ENCODE assay signal across 23 cellular contexts in the genomic region with DNA sequence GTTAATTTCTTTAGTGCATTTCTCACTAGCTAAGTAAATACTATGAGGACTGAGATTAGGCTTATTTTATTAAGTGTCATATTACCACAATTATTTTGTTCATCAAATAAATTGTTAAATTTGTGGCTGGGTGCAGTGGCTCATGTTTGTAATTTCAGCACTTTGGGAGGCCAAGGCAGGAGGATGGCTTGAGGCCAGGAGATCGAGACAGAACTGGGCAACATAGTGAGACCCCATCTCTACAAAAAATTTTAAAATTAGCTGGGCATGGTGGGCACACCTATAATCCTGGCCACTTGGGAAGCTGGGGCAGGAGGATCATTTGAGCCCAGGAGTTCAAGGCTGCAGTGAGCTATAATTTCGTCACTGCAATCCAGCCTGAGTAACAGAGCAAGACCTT.
"Had no signal": no experiment of that assay in that cellular context is flagged by ENCODE, and none has a peak within 500 bp of the region (broad histone marks: within the 10 kb centered on the region; RNA-seq: fewer than 3 reads in every experiment).

No MANE protein-coding gene starts in this region.

- H3K27me3 ChIP-seq: foreskin keratinocyte, neural progenitor cell, pancreas, suprapubic skin, thyroid gland, upper lobe of left lung, uterus had no signal

- H3K4me3 ChIP-seq: left ventricle myocardium inferior, lower lobe of right lung, neural progenitor cell, pancreas, suprapubic skin, thyroid gland, upper lobe of left lung, uterus had no signal

- H3K9me3 Mint-ChIP-seq: immature natural killer cell; memory B cell; mesothelial cell of epicardium; natural killer cell; neural progenitor cell; stimulated activated effector memory CD8-positive, alpha-beta T cell treated with anti-CD3 and anti-CD28 coated beads, Interleukin-12 subunit alpha, Interleukin-12 subunit beta, amount 100 ng/mL, for 72 hours had no signal

- H3K27me3 Mint-ChIP-seq: memory B cell had no signal

- H3K27ac Mint-ChIP-seq: immature natural killer cell; memory B cell; mesothelial cell of epicardium; natural killer cell; neural progenitor cell; progenitor cell of endocrine pancreas; stimulated activated effector memory CD8-positive, alpha-beta T cell treated with anti-CD3 and anti-CD28 coated beads, Interleukin-12 subunit alpha, Interleukin-12 subunit beta, amount 100 ng/mL, for 72 hours had no signal

- H3K9ac ChIP-seq: neural progenitor cell had no signal

- H2AFZ ChIP-seq: neural progenitor cell had no signal

- H3K36me3 ChIP-seq: neural progenitor cell, suprapubic skin, uterus had no signal

- H3K4me2 ChIP-seq: neural progenitor cell had no signal

- H3K27ac ChIP-seq: foreskin keratinocyte, left ventricle myocardium inferior, lower lobe of right lung, neural progenitor cell, pancreas, suprapubic skin, thyroid gland, upper lobe of left lung, uterus had no signal

- DNase-seq: dermis blood vessel endothelial cell; erythroblast; foreskin keratinocyte; immature natural killer cell; left cardiac atrium; left ventricle myocardium inferior; lower lobe of right lung; natural killer cell; nucleus accumbens; pancreas; right cardiac atrium; stimulated activated CD4-positive, alpha-beta T cell treated with anti-CD3 and anti-CD28 coated beads, Interleukin-4, amount 100 ng/mL, for 1 hour; stimulated activated CD8-positive, alpha-beta memory T cell treated with anti-CD3 and anti-CD28 coated beads, Interleukin-4, amount 100 ng/mL, for 48 hours; stimulated activated naive CD8-positive, alpha-beta T cell treated with anti-CD3 and anti-CD28 coated beads, Interleukin-15, Interleukin-2, amounts not matched to agents 100 U/mL and 50 U/mL, for 24 hours; thyroid gland; upper lobe of left lung; uterus had no signal

- ATAC-seq: foreskin keratinocyte; left cardiac atrium; lower lobe of right lung; natural killer cell; pancreas; right cardiac atrium; stimulated activated effector memory CD8-positive, alpha-beta T cell treated with anti-CD3 and anti-CD28 coated beads, Interleukin-12 subunit alpha, Interleukin-12 subunit beta, amount 100 ng/mL, for 72 hours; stimulated activated naive CD8-positive, alpha-beta T cell treated with anti-CD3 and anti-CD28 coated beads, Interleukin-15, Interleukin-2, amounts not matched to agents 100 U/mL and 50 U/mL, for 24 hours had no signal

- H3K4me1 ChIP-seq: neural progenitor cell had no signal

- H3K4me3 Mint-ChIP-seq: immature natural killer cell; memory B cell; mesothelial cell of epicardium; natural killer cell; neural progenitor cell; stimulated activated effector memory CD8-positive, alpha-beta T cell treated with anti-CD3 and anti-CD28 coated beads, Interleukin-12 subunit alpha, Interleukin-12 subunit beta, amount 100 ng/mL, for 72 hours had no signal

- H3K9me3 ChIP-seq: left ventricle myocardium inferior, lower lobe of right lung, pancreas, suprapubic skin, thyroid gland, upper lobe of left lung, uterus had no signal
